Comparison of ENCODE assay signal across 20 cellular contexts in genomic region chr2:35495182-35495581, GRCh38.
"Had no signal": no experiment of that assay in that cellular context is flagged by ENCODE, and none has a peak within 500 bp of the region (broad histone marks: within the 10 kb centered on the region; RNA-seq: fewer than 3 reads in every experiment).

No MANE protein-coding gene starts in this region.

- DNase-seq: activated CD4-positive, alpha-beta T cell treated with anti-CD3 and anti-CD28 coated beads for 1 hour; activated CD4-positive, alpha-beta T cell treated with anti-CD3 and anti-CD28 coated beads, Interleukin-2, amount 50 U/mL, for 1 hour; activated T-cell treated with anti-CD3 and anti-CD28 coated beads, Interleukin-2, amount 50 U/mL, for 1 hour; aorta; erythroblast; foreskin fibroblast; immature natural killer cell; left ventricle myocardium inferior; midbrain; natural killer cell; pancreas; psoas muscle; stimulated activated CD4-positive, alpha-beta T cell treated with anti-CD3 and anti-CD28 coated beads, Interleukin-12 subunit alpha, Interleukin-12 subunit beta, amount 100 ng/mL, for 4 hours; stimulated activated CD4-positive, alpha-beta T cell treated with anti-CD3 and anti-CD28 coated beads, Interleukin-4, amount 100 ng/mL, for 4 hours; stimulated activated naive CD8-positive, alpha-beta T cell treated with anti-CD3 and anti-CD28 coated beads, Interleukin-15, Interleukin-2, amounts not matched to agents 100 U/mL and 50 U/mL, for 24 hours; upper lobe of left lung; WERI-Rb-1 had no signal

- H3K4me1 ChIP-seq: left ventricle myocardium inferior, pancreas, psoas muscle, right atrium auricular region, upper lobe of left lung had no signal

- H3K27me3 ChIP-seq: neutrophil, right atrium auricular region, upper lobe of left lung had no signal

- H3K9me3 ChIP-seq: neutrophil, pancreas, psoas muscle, right atrium auricular region, upper lobe of left lung had no signal

- H3K36me3 ChIP-seq: left ventricle myocardium inferior, neutrophil, pancreas, right atrium auricular region, upper lobe of left lung, WERI-Rb-1 had no signal

- ATAC-seq: activated naive CD4-positive, alpha-beta T cell treated with anti-CD3 and anti-CD28 coated beads, Interleukin-2, amount 50 U/mL, for 72 hours; natural killer cell; pancreas; psoas muscle; stimulated activated naive CD8-positive, alpha-beta T cell treated with anti-CD3 and anti-CD28 coated beads, Interleukin-15, Interleukin-2, amounts not matched to agents 100 U/mL and 50 U/mL, for 24 hours had no signal

- H3K4me3 ChIP-seq: left ventricle myocardium inferior, pancreas, psoas muscle, right atrium auricular region, upper lobe of left lung had no signal

- H3K27ac ChIP-seq: left ventricle myocardium inferior, neutrophil, pancreas, psoas muscle, right atrium auricular region, upper lobe of left lung, WERI-Rb-1 had no signal
